In the genomic region with DNA sequence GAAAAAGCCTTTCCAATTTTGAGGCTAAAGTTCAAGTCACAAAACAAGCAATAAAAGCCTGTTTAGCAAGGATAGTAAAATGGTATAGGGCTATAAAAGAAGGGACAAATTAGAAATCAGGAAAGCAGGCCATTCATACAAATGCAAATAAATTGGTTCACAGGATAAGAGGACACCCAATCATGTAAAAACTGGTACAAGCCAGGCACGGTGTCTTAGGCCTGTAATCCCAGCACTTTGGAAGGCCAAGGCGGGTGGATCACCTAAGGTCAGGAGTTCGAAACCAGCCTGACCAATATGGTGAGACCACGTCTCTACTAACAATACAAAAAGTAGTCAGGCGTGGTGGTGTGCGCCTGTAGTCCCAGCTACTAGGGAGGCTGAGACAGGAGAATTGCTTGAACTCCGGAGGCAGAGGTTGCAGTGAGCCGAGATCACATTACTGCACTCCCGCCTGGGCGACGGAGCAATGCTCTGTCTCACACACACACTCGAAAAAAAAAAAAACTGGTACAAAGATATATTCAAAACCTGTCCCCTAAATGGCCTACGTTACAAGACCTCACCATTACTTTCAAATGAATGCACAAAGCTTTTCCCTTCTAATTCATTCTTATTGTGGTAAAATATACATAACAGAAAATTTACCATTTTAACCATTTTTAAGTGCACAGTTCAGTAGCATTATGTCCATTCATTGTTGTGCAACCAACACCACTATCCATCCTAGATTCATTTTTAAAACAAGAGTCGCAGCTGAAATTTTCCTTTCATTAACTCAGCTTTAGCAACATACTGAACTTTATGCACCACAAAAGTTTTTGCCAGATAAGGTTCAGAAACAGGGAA, we compare ENCODE assay signal across 8 cellular contexts. TPM values are rescaled to one million over a fixed set of nuclear protein-coding genes. Genes with fewer than 3 reads are reported as not detected.
DNase-seq lines count a peak whose midpoint lies in the region; ATAC-seq and TF ChIP-seq lines count a peak whose summit lies in the region.

No MANE protein-coding gene starts in this region.

- no peak for TF ChIP-seq POLR2A in gastrocnemius medialis (IDR thresholded peaks at IDR 0.05)

- H3K27ac ChIP-seq in GM23248: no peak overlapping the region
- H3K27ac ChIP-seq in SU-DHL-6 (ENCODE audit: low read depth, low read length): no peak overlapping the region
- H3K27ac ChIP-seq in gastrocnemius medialis: peak overlapping the region; percentile 80 to 86 (median 84)

- H4K20me1 ChIP-seq in GM23248 (ENCODE audit: insufficient read depth) (no peaks in the 10 kb centered on the region), SU-DHL-6 (ENCODE audit: low read depth, low read length) (no peaks in the 10 kb centered on the region)

- peak overlapping the region; percentile 95 for H3K4me2 ChIP-seq in GM23248 (ENCODE audit: unreplicated experiment)
- peak overlapping the region; percentile 76 for H3K4me2 ChIP-seq in SU-DHL-6 (ENCODE audit: low read depth, low read length, poor library complexity, severe bottlenecking)

- intact Hi-C loops in gastrocnemius medialis (cut with DNase I; ENCODE audit: low total_unique reads): loop anchor here (5.0 kb wide), 1 partner anchor 155 kb away; a partner anchor contains a TSS

- H2AFZ ChIP-seq in GM23248 (peak overlapping the region; percentile 98), SU-DHL-6 (ENCODE audit: low read depth, low read length, severe bottlenecking) (peak overlapping the region; percentile 70)

- no peaks in the 10 kb centered on the region for H3K9me3 ChIP-seq in GM23248 (ENCODE audit: low read depth)
- H3K9me3 ChIP-seq in SU-DHL-6 (ENCODE audit: insufficient read depth, low read length): no peaks in the 10 kb centered on the region
- no peaks in the 10 kb centered on the region for H3K9me3 ChIP-seq in gastrocnemius medialis

- H3K27me3 ChIP-seq in GM23248 (replicated peaks; ENCODE audit: insufficient read depth): no peaks in the 10 kb centered on the region
- H3K27me3 ChIP-seq in SU-DHL-6 (ENCODE audit: low read length): no peaks in the 10 kb centered on the region
- H3K27me3 ChIP-seq in gastrocnemius medialis: no peaks in the 10 kb centered on the region

- H3K36me3 ChIP-seq in GM23248 (ENCODE audit: low read depth) (no peaks in the 10 kb centered on the region), SU-DHL-6 (ENCODE audit: low read length) (no peaks in the 10 kb centered on the region), gastrocnemius medialis (no peaks in the 10 kb centered on the region)

- peak overlapping the region; percentile 88 for H3K9ac ChIP-seq in GM23248
- peak overlapping the region; percentile 84 for H3K9ac ChIP-seq in SU-DHL-6 (ENCODE audit: low read length)

- no peak for ATAC-seq in gastrocnemius medialis
- no peak for ATAC-seq in GM19351 (IDR thresholded peaks at IDR 0.05; ENCODE audit: unreplicated experiment)

- in situ Hi-C loops in GM23248 (cut with MboI): no loop called here
- in situ Hi-C loops in gastrocnemius medialis (cut with MboI; ENCODE audit: low sequenced_read_pairs in 4 of 4): no loop called here

- 89 to 91% methylated on average over 14 of the region's 14 CpGs for WGBS in GM23248 (ENCODE audit: low coverage in 1 of 2, low lambda C conversion rate in 2 of 2, missing lambda C conversion rate in 2 of 2), 2 experiments

- H3K79me2 ChIP-seq in GM23248 (ENCODE audit: insufficient read depth) (no peaks in the 10 kb centered on the region), SU-DHL-6 (ENCODE audit: insufficient read depth, low read length) (peaks cover 35% of the 10 kb centered on the region)

- no peak for TF ChIP-seq CTCF in SU-DHL-6 (IDR thresholded peaks at IDR 0.05; ENCODE audit: insufficient read depth, low read length, poor library complexity, severe bottlenecking)
- TF ChIP-seq CTCF in fibroblast of villous mesenchyme (IDR thresholded peaks at IDR 0.05; ENCODE audit: insufficient read depth, low read depth, low read length): no peak
- no peak for TF ChIP-seq CTCF in gastrocnemius medialis (IDR thresholded peaks at IDR 0.05 in 4 of 5, conservative IDR thresholded peaks at IDR 0.05 in 1 of 5)

- H3K4me3 ChIP-seq in GM23248: peak overlapping the region; percentile 93
- H3K4me3 ChIP-seq in SU-DHL-6 (ENCODE audit: insufficient read depth, low read length, poor library complexity, severe bottlenecking): peak overlapping the region; percentile 66
- H3K4me3 ChIP-seq in fibroblast of villous mesenchyme (ENCODE audit: low read depth, low read length): peak overlapping the region; percentile 92
- H3K4me3 ChIP-seq in gastrocnemius medialis: peak overlapping the region; percentile 79 to 93 (median 91)

- H3K9me2 ChIP-seq in GM23248 (ENCODE audit: insufficient read depth): no peaks in the 10 kb centered on the region
- no peaks in the 10 kb centered on the region for H3K9me2 ChIP-seq in SU-DHL-6 (replicated peaks; ENCODE audit: insufficient read depth, low read length)

- peaks cover 19% of the 10 kb centered on the region; the same call in 1 of the 2 replicates for H3F3A ChIP-seq in GM23248 (ENCODE audit: insufficient read depth)
- peaks cover 12% of the 10 kb centered on the region for H3F3A ChIP-seq in SU-DHL-6 (ENCODE audit: insufficient read depth)

- DNase-seq in GM23248 (no peak), fibroblast of villous mesenchyme (ENCODE audit: low read depth) (no peak), gastrocnemius medialis (no peak), DMS79 (lab: John Stamatoyannopoulos, UW) (no peak), NCI-H82 (lab: John Stamatoyannopoulos, UW) (no peak)
- DNase-seq in stimulated activated CD4-positive, alpha-beta T cell treated with anti-CD3 and anti-CD28 coated beads, Interleukin-12 subunit alpha, Interleukin-12 subunit beta, amount 100 ng/mL, for 4 hours: no peak

- H3K4me1 ChIP-seq in GM23248 (ENCODE audit: insufficient read depth) (peaks cover 6% of the 10 kb centered on the region), gastrocnemius medialis (peaks cover 14 to 15% of the 10 kb centered on the region in 2 donors)

RNA-seq across cellular contexts. Expression of a gene that starts 1.1 kb away (rescaled TPM):
- total RNA-seq in GM23248 (2014; rRNA removed; shearing (Covaris generic)): 8.2 and 11.5 TPM in 2 replicates
- polyA plus RNA-seq in GM23248 (2016; fragmentation: Nextera tagmentation; extraction: Ambion mirVana): 3.5 and 4.9 TPM in 2 replicates
- total RNA-seq in fibroblast of villous mesenchyme (18.4 and 29.4 TPM in 2 replicates), gastrocnemius medialis (10 to 100 TPM in 3 of 4 donors, 1 to 10 TPM in 1; 9.3 to 18.4 (median 12.9) TPM)

Comparison
In these comparisons a context has a peak if more than half of its experiments do, and no peak if none do; other contexts are left out.
1. H3K27ac ChIP-seq: peak in gastrocnemius medialis (4 of 4); none in GM23248 (single experiment) and SU-DHL-6 (single experiment).
2. Peak in every context shown above with its lines, with median percentiles within 50 percentile points of each other: H3K4me3 ChIP-seq.